22 cellular contexts compared by ENCODE assay signal in the genomic region with DNA sequence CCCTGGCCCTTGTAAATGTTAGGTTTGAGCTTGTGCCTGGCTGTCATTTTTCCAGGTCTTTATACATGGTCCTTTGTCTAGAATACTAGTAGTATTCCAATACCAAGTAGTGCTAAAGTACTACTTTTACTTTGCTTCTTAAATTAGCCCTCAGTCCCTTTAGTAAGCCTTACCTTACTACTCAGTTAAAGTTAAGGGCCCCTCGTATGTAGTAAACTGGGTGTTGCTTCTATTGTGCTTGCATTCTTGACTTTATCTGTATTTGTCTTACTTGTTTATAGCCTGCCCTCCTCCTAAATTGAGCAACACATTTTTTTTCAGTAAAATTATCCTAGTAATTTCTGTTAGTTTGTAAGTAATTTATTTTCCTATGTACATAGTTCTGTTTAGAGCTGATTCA.
"Had no signal": no experiment of that assay in that cellular context is flagged by ENCODE, and none has a peak within 500 bp of the region (broad histone marks: within the 10 kb centered on the region; RNA-seq: fewer than 3 reads in every experiment).

No MANE protein-coding gene starts in this region.

- H3K9ac ChIP-seq: neural progenitor cell, parathyroid adenoma had no signal

- H2AFZ ChIP-seq: hepatocyte, neural progenitor cell, parathyroid adenoma had no signal

- DNase-seq: cerebellar nuclear complex; dorsolateral prefrontal cortex; effector CD4-positive, alpha-beta T cell; mesenchymal stem cell; naive thymus-derived CD4-positive, alpha-beta T cell; psoas muscle; right cardiac atrium; sigmoid colon; stimulated activated CD4-positive, alpha-beta T cell treated with anti-CD3 and anti-CD28 coated beads, Interleukin-2, amount 100 ng/mL, for 24 hours; stimulated activated CD4-positive, alpha-beta T cell treated with anti-CD3 and anti-CD28 coated beads, Interleukin-4, amount 100 ng/mL, for 24 hours; stimulated activated naive CD4-positive, alpha-beta T cell treated with Interleukin-2 at 50 U/mL for 16 hours; stomach; thyroid gland had no signal

- FAIRE-seq: frontal cortex, urothelium cell line had no signal

- H3K4me2 ChIP-seq: hepatocyte, neural progenitor cell had no signal

- H3K4me3 ChIP-seq: dorsolateral prefrontal cortex, hepatocyte, neural progenitor cell, psoas muscle, sigmoid colon, stomach, thyroid gland had no signal

- H3K9me3 Mint-ChIP-seq: mesothelial cell of epicardium; naive thymus-derived CD4-positive, alpha-beta T cell; nephron; neural progenitor cell; stimulated activated effector memory CD8-positive, alpha-beta T cell treated with anti-CD3 and anti-CD28 coated beads, Interleukin-12 subunit alpha, Interleukin-12 subunit beta, amount 100 ng/mL, for 72 hours; type B pancreatic cell had no signal

- H3K36me3 ChIP-seq: sigmoid colon, thyroid gland had no signal

- ATAC-seq: naive thymus-derived CD4-positive, alpha-beta T cell; psoas muscle; right cardiac atrium; stimulated activated effector memory CD8-positive, alpha-beta T cell treated with anti-CD3 and anti-CD28 coated beads, Interleukin-12 subunit alpha, Interleukin-12 subunit beta, amount 100 ng/mL, for 72 hours had no signal

- H3K27me3 Mint-ChIP-seq: naive thymus-derived CD4-positive, alpha-beta T cell; type B pancreatic cell had no signal

- H3K4me1 ChIP-seq: neural progenitor cell, parathyroid adenoma, thyroid gland had no signal

- H3K4me3 Mint-ChIP-seq: mesothelial cell of epicardium; naive thymus-derived CD4-positive, alpha-beta T cell; nephron; neural progenitor cell; stimulated activated effector memory CD8-positive, alpha-beta T cell treated with anti-CD3 and anti-CD28 coated beads, Interleukin-12 subunit alpha, Interleukin-12 subunit beta, amount 100 ng/mL, for 72 hours; type B pancreatic cell had no signal

- H3K27ac Mint-ChIP-seq: mesothelial cell of epicardium; naive thymus-derived CD4-positive, alpha-beta T cell; nephron; neural progenitor cell; stimulated activated effector memory CD8-positive, alpha-beta T cell treated with anti-CD3 and anti-CD28 coated beads, Interleukin-12 subunit alpha, Interleukin-12 subunit beta, amount 100 ng/mL, for 72 hours; type B pancreatic cell had no signal

- H3K27ac ChIP-seq: dorsolateral prefrontal cortex, hepatocyte, neural progenitor cell, parathyroid adenoma, psoas muscle, sigmoid colon, stomach, thyroid gland had no signal

- H3K27me3 ChIP-seq: dorsolateral prefrontal cortex, hepatocyte, neural progenitor cell, sigmoid colon, stomach, thyroid gland had no signal

- H3K4me1 Mint-ChIP-seq: mesothelial cell of epicardium, neural progenitor cell had no signal

- H3K9me3 ChIP-seq: psoas muscle, sigmoid colon, stomach, thyroid gland had no signal
